2 cellular contexts compared by ENCODE assay signal in the genomic region with DNA sequence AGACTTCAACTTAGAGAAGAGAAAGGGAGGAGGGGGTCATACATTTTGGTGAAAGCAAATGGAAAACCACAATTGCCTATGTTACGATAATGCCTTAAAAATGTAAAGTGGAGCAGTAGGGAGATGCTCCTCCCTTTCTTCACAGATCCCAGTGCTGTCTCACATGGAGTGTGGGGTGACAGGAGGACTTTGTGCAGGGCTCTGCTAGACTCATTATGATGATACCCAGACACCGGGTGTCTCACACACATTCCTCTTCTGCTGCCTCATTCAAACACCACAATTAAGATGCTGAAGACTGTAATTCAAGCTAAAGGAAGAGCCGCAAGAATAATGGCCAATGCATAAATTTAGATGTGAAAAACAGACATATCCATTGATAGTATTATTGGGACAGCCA.
TF ChIP-seq lines count a peak whose summit lies in the region.

No MANE protein-coding gene starts in this region.

TF ChIP-seq in SK-N-SH treated with all-trans-retinoic acid at 6 μM for 48 hours, 23 proteins besides CTCF, POLR2A, EP300 and RAD21 (continued from another document):
- TF ChIP-seq, protein P1, sequence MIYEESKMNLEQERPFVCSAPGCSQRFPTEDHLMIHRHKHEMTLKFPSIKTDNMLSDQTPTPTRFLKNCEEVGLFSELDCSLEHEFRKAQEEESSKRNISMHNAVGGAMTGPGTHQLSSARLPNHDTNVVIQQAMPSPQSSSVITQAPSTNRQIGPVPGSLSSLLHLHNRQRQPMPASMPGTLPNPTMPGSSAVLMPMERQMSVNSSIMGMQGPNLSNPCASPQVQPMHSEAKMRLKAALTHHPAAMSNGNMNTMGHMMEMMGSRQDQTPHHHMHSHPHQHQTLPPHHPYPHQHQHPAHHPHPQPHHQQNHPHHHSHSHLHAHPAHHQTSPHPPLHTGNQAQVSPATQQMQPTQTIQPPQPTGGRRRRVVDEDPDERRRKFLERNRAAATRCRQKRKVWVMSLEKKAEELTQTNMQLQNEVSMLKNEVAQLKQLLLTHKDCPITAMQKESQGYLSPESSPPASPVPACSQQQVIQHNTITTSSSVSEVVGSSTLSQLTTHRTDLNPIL (CRISPR knock-in tag; IDR thresholded peaks at IDR 0.05; ENCODE audit: low read depth) = no peak
- TF ChIP-seq RARB (CRISPR knock-in tag; IDR thresholded peaks at IDR 0.05) (no peak), ZFP3 (CRISPR knock-in tag; IDR thresholded peaks at IDR 0.05) (no peak), OSR1 (CRISPR knock-in tag; IDR thresholded peaks at IDR 0.05) (no peak), CSDC2 (CRISPR knock-in tag; IDR thresholded peaks at IDR 0.05) (no peak), ESRRG (CRISPR knock-in tag; IDR thresholded peaks at IDR 0.05) (no peak), BACH2 (CRISPR knock-in tag; IDR thresholded peaks at IDR 0.05; ENCODE audit: borderline replicate concordance) (no peak), PPARA (CRISPR knock-in tag; IDR thresholded peaks at IDR 0.05; ENCODE audit: borderline replicate concordance) (no peak), ARNTL (CRISPR knock-in tag; IDR thresholded peaks at IDR 0.05; ENCODE audit: borderline replicate concordance, low read depth) (no peak), ZNF8 (CRISPR knock-in tag; IDR thresholded peaks at IDR 0.05) (no peak), TCF4 (CRISPR knock-in tag; IDR thresholded peaks at IDR 0.05; ENCODE audit: borderline replicate concordance) (no peak), ZNF70 (CRISPR knock-in tag; IDR thresholded peaks at IDR 0.05) (no peak), TOX (CRISPR knock-in tag; IDR thresholded peaks at IDR 0.05; ENCODE audit: borderline replicate concordance) (no peak), ZFP30 (CRISPR knock-in tag; IDR thresholded peaks at IDR 0.05) (no peak)
- TF ChIP-seq, protein P2, sequence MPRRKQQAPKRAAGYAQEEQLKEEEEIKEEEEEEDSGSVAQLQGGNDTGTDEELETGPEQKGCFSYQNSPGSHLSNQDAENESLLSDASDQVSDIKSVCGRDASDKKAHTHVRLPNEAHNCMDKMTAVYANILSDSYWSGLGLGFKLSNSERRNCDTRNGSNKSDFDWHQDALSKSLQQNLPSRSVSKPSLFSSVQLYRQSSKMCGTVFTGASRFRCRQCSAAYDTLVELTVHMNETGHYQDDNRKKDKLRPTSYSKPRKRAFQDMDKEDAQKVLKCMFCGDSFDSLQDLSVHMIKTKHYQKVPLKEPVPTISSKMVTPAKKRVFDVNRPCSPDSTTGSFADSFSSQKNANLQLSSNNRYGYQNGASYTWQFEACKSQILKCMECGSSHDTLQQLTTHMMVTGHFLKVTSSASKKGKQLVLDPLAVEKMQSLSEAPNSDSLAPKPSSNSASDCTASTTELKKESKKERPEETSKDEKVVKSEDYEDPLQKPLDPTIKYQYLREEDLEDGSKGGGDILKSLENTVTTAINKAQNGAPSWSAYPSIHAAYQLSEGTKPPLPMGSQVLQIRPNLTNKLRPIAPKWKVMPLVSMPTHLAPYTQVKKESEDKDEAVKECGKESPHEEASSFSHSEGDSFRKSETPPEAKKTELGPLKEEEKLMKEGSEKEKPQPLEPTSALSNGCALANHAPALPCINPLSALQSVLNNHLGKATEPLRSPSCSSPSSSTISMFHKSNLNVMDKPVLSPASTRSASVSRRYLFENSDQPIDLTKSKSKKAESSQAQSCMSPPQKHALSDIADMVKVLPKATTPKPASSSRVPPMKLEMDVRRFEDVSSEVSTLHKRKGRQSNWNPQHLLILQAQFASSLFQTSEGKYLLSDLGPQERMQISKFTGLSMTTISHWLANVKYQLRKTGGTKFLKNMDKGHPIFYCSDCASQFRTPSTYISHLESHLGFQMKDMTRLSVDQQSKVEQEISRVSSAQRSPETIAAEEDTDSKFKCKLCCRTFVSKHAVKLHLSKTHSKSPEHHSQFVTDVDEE (CRISPR knock-in tag; IDR thresholded peaks at IDR 0.05) = no peak
- TF ChIP-seq, protein P3, sequence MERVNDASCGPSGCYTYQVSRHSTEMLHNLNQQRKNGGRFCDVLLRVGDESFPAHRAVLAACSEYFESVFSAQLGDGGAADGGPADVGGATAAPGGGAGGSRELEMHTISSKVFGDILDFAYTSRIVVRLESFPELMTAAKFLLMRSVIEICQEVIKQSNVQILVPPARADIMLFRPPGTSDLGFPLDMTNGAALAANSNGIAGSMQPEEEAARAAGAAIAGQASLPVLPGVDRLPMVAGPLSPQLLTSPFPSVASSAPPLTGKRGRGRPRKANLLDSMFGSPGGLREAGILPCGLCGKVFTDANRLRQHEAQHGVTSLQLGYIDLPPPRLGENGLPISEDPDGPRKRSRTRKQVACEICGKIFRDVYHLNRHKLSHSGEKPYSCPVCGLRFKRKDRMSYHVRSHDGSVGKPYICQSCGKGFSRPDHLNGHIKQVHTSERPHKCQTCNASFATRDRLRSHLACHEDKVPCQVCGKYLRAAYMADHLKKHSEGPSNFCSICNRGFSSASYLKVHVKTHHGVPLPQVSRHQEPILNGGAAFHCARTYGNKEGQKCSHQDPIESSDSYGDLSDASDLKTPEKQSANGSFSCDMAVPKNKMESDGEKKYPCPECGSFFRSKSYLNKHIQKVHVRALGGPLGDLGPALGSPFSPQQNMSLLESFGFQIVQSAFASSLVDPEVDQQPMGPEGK (CRISPR knock-in tag; IDR thresholded peaks at IDR 0.05; ENCODE audit: borderline replicate concordance) = no peak

TF ChIP-seq in SK-N-SH, 30 proteins besides CTCF, POLR2A, EP300 and RAD21 (continued from another document):
- TF ChIP-seq ELF1 (IDR thresholded peaks at IDR 0.05) = no peak
- TF ChIP-seq, protein P4, sequence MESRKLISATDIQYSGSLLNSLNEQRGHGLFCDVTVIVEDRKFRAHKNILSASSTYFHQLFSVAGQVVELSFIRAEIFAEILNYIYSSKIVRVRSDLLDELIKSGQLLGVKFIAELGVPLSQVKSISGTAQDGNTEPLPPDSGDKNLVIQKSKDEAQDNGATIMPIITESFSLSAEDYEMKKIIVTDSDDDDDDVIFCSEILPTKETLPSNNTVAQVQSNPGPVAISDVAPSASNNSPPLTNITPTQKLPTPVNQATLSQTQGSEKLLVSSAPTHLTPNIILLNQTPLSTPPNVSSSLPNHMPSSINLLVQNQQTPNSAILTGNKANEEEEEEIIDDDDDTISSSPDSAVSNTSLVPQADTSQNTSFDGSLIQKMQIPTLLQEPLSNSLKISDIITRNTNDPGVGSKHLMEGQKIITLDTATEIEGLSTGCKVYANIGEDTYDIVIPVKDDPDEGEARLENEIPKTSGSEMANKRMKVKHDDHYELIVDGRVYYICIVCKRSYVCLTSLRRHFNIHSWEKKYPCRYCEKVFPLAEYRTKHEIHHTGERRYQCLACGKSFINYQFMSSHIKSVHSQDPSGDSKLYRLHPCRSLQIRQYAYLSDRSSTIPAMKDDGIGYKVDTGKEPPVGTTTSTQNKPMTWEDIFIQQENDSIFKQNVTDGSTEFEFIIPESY (IDR thresholded peaks at IDR 0.05; ENCODE audit: borderline replicate concordance, low read depth) = no peak
- TF ChIP-seq GATA2 (CRISPR knock-in tag; IDR thresholded peaks at IDR 0.05) = no peak
- TF ChIP-seq, protein P5, sequence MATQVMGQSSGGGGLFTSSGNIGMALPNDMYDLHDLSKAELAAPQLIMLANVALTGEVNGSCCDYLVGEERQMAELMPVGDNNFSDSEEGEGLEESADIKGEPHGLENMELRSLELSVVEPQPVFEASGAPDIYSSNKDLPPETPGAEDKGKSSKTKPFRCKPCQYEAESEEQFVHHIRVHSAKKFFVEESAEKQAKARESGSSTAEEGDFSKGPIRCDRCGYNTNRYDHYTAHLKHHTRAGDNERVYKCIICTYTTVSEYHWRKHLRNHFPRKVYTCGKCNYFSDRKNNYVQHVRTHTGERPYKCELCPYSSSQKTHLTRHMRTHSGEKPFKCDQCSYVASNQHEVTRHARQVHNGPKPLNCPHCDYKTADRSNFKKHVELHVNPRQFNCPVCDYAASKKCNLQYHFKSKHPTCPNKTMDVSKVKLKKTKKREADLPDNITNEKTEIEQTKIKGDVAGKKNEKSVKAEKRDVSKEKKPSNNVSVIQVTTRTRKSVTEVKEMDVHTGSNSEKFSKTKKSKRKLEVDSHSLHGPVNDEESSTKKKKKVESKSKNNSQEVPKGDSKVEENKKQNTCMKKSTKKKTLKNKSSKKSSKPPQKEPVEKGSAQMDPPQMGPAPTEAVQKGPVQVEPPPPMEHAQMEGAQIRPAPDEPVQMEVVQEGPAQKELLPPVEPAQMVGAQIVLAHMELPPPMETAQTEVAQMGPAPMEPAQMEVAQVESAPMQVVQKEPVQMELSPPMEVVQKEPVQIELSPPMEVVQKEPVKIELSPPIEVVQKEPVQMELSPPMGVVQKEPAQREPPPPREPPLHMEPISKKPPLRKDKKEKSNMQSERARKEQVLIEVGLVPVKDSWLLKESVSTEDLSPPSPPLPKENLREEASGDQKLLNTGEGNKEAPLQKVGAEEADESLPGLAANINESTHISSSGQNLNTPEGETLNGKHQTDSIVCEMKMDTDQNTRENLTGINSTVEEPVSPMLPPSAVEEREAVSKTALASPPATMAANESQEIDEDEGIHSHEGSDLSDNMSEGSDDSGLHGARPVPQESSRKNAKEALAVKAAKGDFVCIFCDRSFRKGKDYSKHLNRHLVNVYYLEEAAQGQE (IDR thresholded peaks at IDR 0.05; ENCODE audit: low read depth, low read length) = no peak
- TF ChIP-seq, protein P6, sequence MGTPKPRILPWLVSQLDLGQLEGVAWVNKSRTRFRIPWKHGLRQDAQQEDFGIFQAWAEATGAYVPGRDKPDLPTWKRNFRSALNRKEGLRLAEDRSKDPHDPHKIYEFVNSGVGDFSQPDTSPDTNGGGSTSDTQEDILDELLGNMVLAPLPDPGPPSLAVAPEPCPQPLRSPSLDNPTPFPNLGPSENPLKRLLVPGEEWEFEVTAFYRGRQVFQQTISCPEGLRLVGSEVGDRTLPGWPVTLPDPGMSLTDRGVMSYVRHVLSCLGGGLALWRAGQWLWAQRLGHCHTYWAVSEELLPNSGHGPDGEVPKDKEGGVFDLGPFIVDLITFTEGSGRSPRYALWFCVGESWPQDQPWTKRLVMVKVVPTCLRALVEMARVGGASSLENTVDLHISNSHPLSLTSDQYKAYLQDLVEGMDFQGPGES (IDR thresholded peaks at IDR 0.05; ENCODE audit: low read depth, low read length) = no peak
- TF ChIP-seq TCF12 (IDR thresholded peaks at IDR 0.05) = no peak
- TF ChIP-seq JUND (IDR thresholded peaks at IDR 0.05) = no peak
- TF ChIP-seq, protein P7, sequence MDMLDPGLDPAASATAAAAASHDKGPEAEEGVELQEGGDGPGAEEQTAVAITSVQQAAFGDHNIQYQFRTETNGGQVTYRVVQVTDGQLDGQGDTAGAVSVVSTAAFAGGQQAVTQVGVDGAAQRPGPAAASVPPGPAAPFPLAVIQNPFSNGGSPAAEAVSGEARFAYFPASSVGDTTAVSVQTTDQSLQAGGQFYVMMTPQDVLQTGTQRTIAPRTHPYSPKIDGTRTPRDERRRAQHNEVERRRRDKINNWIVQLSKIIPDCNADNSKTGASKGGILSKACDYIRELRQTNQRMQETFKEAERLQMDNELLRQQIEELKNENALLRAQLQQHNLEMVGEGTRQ (IDR thresholded peaks at IDR 0.05; ENCODE audit: borderline replicate concordance, low read depth, low read length) = no peak
- no peak for TF ChIP-seq GABPA (IDR thresholded peaks at IDR 0.05; ENCODE audit: low read depth)
- no peak for TF ChIP-seq MEF2A (IDR thresholded peaks at IDR 0.05; ENCODE audit: borderline replicate concordance, low read depth)
- TF ChIP-seq POLR2AphosphoS5 (IDR thresholded peaks at IDR 0.05; ENCODE audit: low read depth, low read length) = no peak
- TF ChIP-seq FOXJ3 (CRISPR knock-in tag; IDR thresholded peaks at IDR 0.05) = no peak
- TF ChIP-seq, protein P8, sequence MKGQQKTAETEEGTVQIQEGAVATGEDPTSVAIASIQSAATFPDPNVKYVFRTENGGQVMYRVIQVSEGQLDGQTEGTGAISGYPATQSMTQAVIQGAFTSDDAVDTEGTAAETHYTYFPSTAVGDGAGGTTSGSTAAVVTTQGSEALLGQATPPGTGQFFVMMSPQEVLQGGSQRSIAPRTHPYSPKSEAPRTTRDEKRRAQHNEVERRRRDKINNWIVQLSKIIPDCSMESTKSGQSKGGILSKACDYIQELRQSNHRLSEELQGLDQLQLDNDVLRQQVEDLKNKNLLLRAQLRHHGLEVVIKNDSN (IDR thresholded peaks at IDR 0.05; ENCODE audit: borderline replicate concordance, low read depth) = no peak
